15 cellular contexts compared by ENCODE assay signal in genomic region chr20:60804918-60805631, GRCh38.
DNase-seq lines count a peak whose midpoint lies in the region; ATAC-seq and TF ChIP-seq lines count a peak whose summit lies in the region.
"Had no signal": no experiment of that assay in that cellular context is flagged by ENCODE, and none has a peak within 500 bp of the region (broad histone marks: within the 10 kb centered on the region; RNA-seq: fewer than 3 reads in every experiment).

No MANE protein-coding gene starts in this region.

- POLR2A ChIA-PET in activated CD8-positive, alpha-beta T cell treated with anti-CD3 and anti-CD28 coated beads, Interleukin-2, amount 10 ng/mL, durations not matched to agents 7 days and 5 days (lab: Charles Lee): no interaction called here
- POLR2A ChIA-PET in naive thymus-derived CD4-positive, alpha-beta T cell (lab: Charles Lee): interaction anchor here (0.6 kb wide), 1 partner anchor 865 kb away, joined by 4 read pairs; no protein-coding TSS in a partner anchor

- peak overlapping the region; percentile 57 for H3K27ac Mint-ChIP-seq in nephron progenitor cell
- H3K27ac Mint-ChIP-seq in activated CD8-positive, alpha-beta T cell treated with anti-CD3 and anti-CD28 coated beads, Interleukin-2, amount 10 ng/mL, durations not matched to agents 7 days and 5 days: no peak overlapping the region
- H3K27ac Mint-ChIP-seq in activated T-helper 1 cell treated with anti-CD3 and anti-CD28 coated beads, Interleukin-12 subunit alpha, Interleukin-12 subunit beta, Interleukin-2, Interleukin-4 antibody, amounts not matched to agents 30 ng/mL and 10 ng/mL and 1 ng/mL, durations not matched to agents 14 hours and 24 hours and 36 hours: no peak overlapping the region
- no peak overlapping the region for H3K27ac Mint-ChIP-seq in naive thymus-derived CD4-positive, alpha-beta T cell
- H3K27ac Mint-ChIP-seq: activated naive CD4-positive, alpha-beta T cell treated with anti-CD3 and anti-CD28 coated beads, Interleukin-2, amount 50 U/mL, for 24 hours; CD4-positive, CD25-positive, alpha-beta regulatory T cell; effector memory CD8-positive, alpha-beta T cell had no signal

- no peak overlapping the region for H3K9ac ChIP-seq in BLaER1 treated with 17β-estradiol and CSF1 and Interleukin-3, amounts not matched to agents 10 nM and 100 nM
- H3K9ac ChIP-seq in HUES6 (ENCODE audit: low read length): no peak overlapping the region

- no peaks in the 10 kb centered on the region for H3K9me2 ChIP-seq in hepatocyte (replicated peaks; ENCODE audit: insufficient read depth)

- no peak overlapping the region for H3K27ac ChIP-seq in BLaER1 treated with 17β-estradiol and CSF1 and Interleukin-3, amounts not matched to agents 10 nM and 100 nM
- no peak overlapping the region for H3K27ac ChIP-seq in HUES6 (ENCODE audit: low read depth, low read length)
- no peak overlapping the region for H3K27ac ChIP-seq in hepatocyte
- H3K27ac ChIP-seq in naive thymus-derived CD4-positive, alpha-beta T cell (ENCODE audit: low read depth, low read length): no peak overlapping the region
- H3K27ac ChIP-seq: ascending aorta, testis had no signal

- ATAC-seq in activated CD8-positive, alpha-beta T cell treated with anti-CD3 and anti-CD28 coated beads, Interleukin-2, amount 10 ng/mL, durations not matched to agents 7 days and 5 days: no peak
- no peak for ATAC-seq in SK-N-SH treated with all-trans-retinoic acid at 6 μM for 48 hours
- no peak for ATAC-seq in naive thymus-derived CD4-positive, alpha-beta T cell
- ATAC-seq: effector memory CD8-positive, alpha-beta T cell had no signal

- no peak for TF ChIP-seq CTCF in hepatocyte (IDR thresholded peaks at IDR 0.05; ENCODE audit: poor library complexity)
- TF ChIP-seq CTCF in nephron progenitor cell (IDR thresholded peaks at IDR 0.05): no peak

- DNase-seq in hepatocyte (ENCODE audit: low spot score) (no peak), nephron progenitor cell (no peak)
- DNase-seq in activated CD8-positive, alpha-beta T cell treated with anti-CD3 and anti-CD28 coated beads, Interleukin-2, amount 10 ng/mL, durations not matched to agents 7 days and 5 days: no peak
- DNase-seq in activated T-helper 1 cell treated with anti-CD3 and anti-CD28 coated beads, Interleukin-12 subunit alpha, Interleukin-12 subunit beta, Interleukin-2, Interleukin-4 antibody, amounts not matched to agents 30 ng/mL and 10 ng/mL and 1 ng/mL, durations not matched to agents 14 hours and 24 hours and 36 hours (ENCODE audit: low spot score): no peak
- no peak for DNase-seq in naive thymus-derived CD4-positive, alpha-beta T cell
- DNase-seq: CD4-positive, CD25-positive, alpha-beta regulatory T cell; effector memory CD8-positive, alpha-beta T cell; NCI-H526 treated with DMSO at 0.1 percent for 48 hours; SHP77 treated with DMSO at 0.1 percent for 48 hours; testis had no signal

- CTCF ChIA-PET in activated CD8-positive, alpha-beta T cell treated with anti-CD3 and anti-CD28 coated beads, Interleukin-2, amount 10 ng/mL, durations not matched to agents 7 days and 5 days (lab: Charles Lee): no interaction called here
- CTCF ChIA-PET in naive thymus-derived CD4-positive, alpha-beta T cell (lab: Charles Lee): no interaction called here

- H3K9me3 ChIP-seq in BLaER1 treated with 17β-estradiol and CSF1 and Interleukin-3, amounts not matched to agents 10 nM and 100 nM (replicated peaks in 1 of 11): peaks cover 17 to 35% (median 25%) of the 10 kb centered on the region in 11 experiments
- H3K9me3 ChIP-seq in HUES6 (ENCODE audit: control insufficient read depth, insufficient read depth, low read depth, low read length) (peaks cover 15% of the 10 kb centered on the region), hepatocyte (ENCODE audit: low read depth) (no peaks in the 10 kb centered on the region)
- H3K9me3 ChIP-seq in naive thymus-derived CD4-positive, alpha-beta T cell (ENCODE audit: control insufficient read depth in 2 of 3, low read length in 3 of 3): peaks cover 0 to 4% (median 0%) of the 10 kb centered on the region in 3 experiments
- H3K9me3 ChIP-seq: ascending aorta, testis had no signal

- H3K27me3 Mint-ChIP-seq in nephron progenitor cell (ENCODE audit: low read depth, poor library complexity): no peaks in the 10 kb centered on the region
- H3K27me3 Mint-ChIP-seq in activated CD8-positive, alpha-beta T cell treated with anti-CD3 and anti-CD28 coated beads, Interleukin-2, amount 10 ng/mL, durations not matched to agents 7 days and 5 days (ENCODE audit: low read depth): no peaks in the 10 kb centered on the region
- H3K27me3 Mint-ChIP-seq in activated T-helper 1 cell treated with anti-CD3 and anti-CD28 coated beads, Interleukin-12 subunit alpha, Interleukin-12 subunit beta, Interleukin-2, Interleukin-4 antibody, amounts not matched to agents 30 ng/mL and 10 ng/mL and 1 ng/mL, durations not matched to agents 14 hours and 24 hours and 36 hours (ENCODE audit: insufficient read depth): no peaks in the 10 kb centered on the region
- peaks cover 0 to 15% (median 0%) of the 10 kb centered on the region in 5 donors for H3K27me3 Mint-ChIP-seq in naive thymus-derived CD4-positive, alpha-beta T cell

- H3K4me1 Mint-ChIP-seq in nephron progenitor cell: peaks cover 28% of the 10 kb centered on the region
- no peaks in the 10 kb centered on the region for H3K4me1 Mint-ChIP-seq in activated CD8-positive, alpha-beta T cell treated with anti-CD3 and anti-CD28 coated beads, Interleukin-2, amount 10 ng/mL, durations not matched to agents 7 days and 5 days (ENCODE audit: low read depth)
- H3K4me1 Mint-ChIP-seq in activated T-helper 1 cell treated with anti-CD3 and anti-CD28 coated beads, Interleukin-12 subunit alpha, Interleukin-12 subunit beta, Interleukin-2, Interleukin-4 antibody, amounts not matched to agents 30 ng/mL and 10 ng/mL and 1 ng/mL, durations not matched to agents 14 hours and 24 hours and 36 hours (ENCODE audit: low read depth): no peaks in the 10 kb centered on the region
- peaks cover 0 to 3% (median 0%) of the 10 kb centered on the region in 7 donors for H3K4me1 Mint-ChIP-seq in naive thymus-derived CD4-positive, alpha-beta T cell
- H3K4me1 Mint-ChIP-seq: activated naive CD4-positive, alpha-beta T cell treated with anti-CD3 and anti-CD28 coated beads, Interleukin-2, amount 50 U/mL, for 24 hours; CD4-positive, CD25-positive, alpha-beta regulatory T cell had no signal

- peak overlapping the region; percentile 17 for H2AFZ ChIP-seq in hepatocyte

- no peaks in the 10 kb centered on the region for H3K79me2 ChIP-seq in hepatocyte

- 30% methylated on average over 11 of the region's 11 CpGs for whole genome bisulfite sequencing in hepatocyte (ENCODE audit: low lambda C conversion rate, missing lambda C conversion rate)

- H3K27me3 ChIP-seq in BLaER1 treated with 17β-estradiol and CSF1 and Interleukin-3, amounts not matched to agents 10 nM and 100 nM: no peaks in the 10 kb centered on the region
- no peaks in the 10 kb centered on the region for H3K27me3 ChIP-seq in HUES6 (ENCODE audit: control insufficient read depth, insufficient read depth, low read length)
- no peaks in the 10 kb centered on the region for H3K27me3 ChIP-seq in hepatocyte
- H3K27me3 ChIP-seq in naive thymus-derived CD4-positive, alpha-beta T cell (ENCODE audit: control insufficient read depth in 2 of 2, insufficient read depth in 2 of 2, low read length in 2 of 2): no peaks in the 10 kb centered on the region
- H3K27me3 ChIP-seq: ascending aorta, testis had no signal

- no peaks in the 10 kb centered on the region for H3K36me3 Mint-ChIP-seq in nephron progenitor cell (ENCODE audit: low read depth)
- H3K36me3 Mint-ChIP-seq in activated CD8-positive, alpha-beta T cell treated with anti-CD3 and anti-CD28 coated beads, Interleukin-2, amount 10 ng/mL, durations not matched to agents 7 days and 5 days (ENCODE audit: low read depth): no peaks in the 10 kb centered on the region
- no peaks in the 10 kb centered on the region for H3K36me3 Mint-ChIP-seq in activated T-helper 1 cell treated with anti-CD3 and anti-CD28 coated beads, Interleukin-12 subunit alpha, Interleukin-12 subunit beta, Interleukin-2, Interleukin-4 antibody, amounts not matched to agents 30 ng/mL and 10 ng/mL and 1 ng/mL, durations not matched to agents 14 hours and 24 hours and 36 hours (ENCODE audit: low read depth)
- H3K36me3 Mint-ChIP-seq in naive thymus-derived CD4-positive, alpha-beta T cell: peaks cover 0 to 3% (median 0%) of the 10 kb centered on the region in 5 donors
- H3K36me3 Mint-ChIP-seq: activated naive CD4-positive, alpha-beta T cell treated with anti-CD3 and anti-CD28 coated beads, Interleukin-2, amount 50 U/mL, for 24 hours; CD4-positive, CD25-positive, alpha-beta regulatory T cell had no signal

- no peaks in the 10 kb centered on the region for H3K36me3 ChIP-seq in BLaER1 treated with 17β-estradiol and CSF1 and Interleukin-3, amounts not matched to agents 10 nM and 100 nM
- H3K36me3 ChIP-seq in HUES6 (ENCODE audit: control insufficient read depth, insufficient read depth, low read length): no peaks in the 10 kb centered on the region
- H3K36me3 ChIP-seq in hepatocyte (replicated peaks; ENCODE audit: insufficient read depth, low read depth): no peaks in the 10 kb centered on the region
- H3K36me3 ChIP-seq in naive thymus-derived CD4-positive, alpha-beta T cell (ENCODE audit: control insufficient read depth in 2 of 3, insufficient read depth in 3 of 3, low read length in 3 of 3): no peaks in the 10 kb centered on the region
- H3K36me3 ChIP-seq: ascending aorta had no signal

- H3K9me3 Mint-ChIP-seq in nephron progenitor cell: peaks cover 12% of the 10 kb centered on the region
- no peaks in the 10 kb centered on the region for H3K9me3 Mint-ChIP-seq in activated CD8-positive, alpha-beta T cell treated with anti-CD3 and anti-CD28 coated beads, Interleukin-2, amount 10 ng/mL, durations not matched to agents 7 days and 5 days (ENCODE audit: insufficient read depth)
- no peaks in the 10 kb centered on the region for H3K9me3 Mint-ChIP-seq in activated T-helper 1 cell treated with anti-CD3 and anti-CD28 coated beads, Interleukin-12 subunit alpha, Interleukin-12 subunit beta, Interleukin-2, Interleukin-4 antibody, amounts not matched to agents 30 ng/mL and 10 ng/mL and 1 ng/mL, durations not matched to agents 14 hours and 24 hours and 36 hours
- peaks cover 0 to 22% (median 5%) of the 10 kb centered on the region in 11 donors for H3K9me3 Mint-ChIP-seq in naive thymus-derived CD4-positive, alpha-beta T cell

- H3K4me3 ChIP-seq in BLaER1 treated with 17β-estradiol and CSF1 and Interleukin-3, amounts not matched to agents 10 nM and 100 nM: no peak overlapping the region
- peak overlapping the region; percentile 10; the same call in 1 of the 2 replicates for H3K4me3 ChIP-seq in HUES6 (ENCODE audit: low read depth, low read length)
- H3K4me3 ChIP-seq in hepatocyte: no peak overlapping the region
- no peak overlapping the region for H3K4me3 ChIP-seq in naive thymus-derived CD4-positive, alpha-beta T cell (ENCODE audit: low read length)
- H3K4me3 ChIP-seq: ascending aorta, testis had no signal

- H3K4me2 ChIP-seq in BLaER1 treated with 17β-estradiol and CSF1 and Interleukin-3, amounts not matched to agents 10 nM and 100 nM: peak overlapping the region in 6 of 11 experiments; percentile 15 to 36 (median 19); a peak in 9 of 22 replicates
- H3K4me2 ChIP-seq in hepatocyte: peak overlapping the region; percentile 59

- no peaks in the 10 kb centered on the region for H4K20me1 ChIP-seq in BLaER1 treated with 17β-estradiol and CSF1 and Interleukin-3, amounts not matched to agents 10 nM and 100 nM
- H4K20me1 ChIP-seq in hepatocyte (ENCODE audit: insufficient read depth, poor library complexity, severe bottlenecking): no peaks in the 10 kb centered on the region

- intact Hi-C loops in activated T-helper 1 cell treated with anti-CD3 and anti-CD28 coated beads, Interleukin-12 subunit alpha, Interleukin-12 subunit beta, Interleukin-2, Interleukin-4 antibody, amounts not matched to agents 30 ng/mL and 10 ng/mL and 1 ng/mL, durations not matched to agents 14 hours and 24 hours and 36 hours (cut with micrococcal nuclease): no loop called here
- intact Hi-C loops in naive thymus-derived CD4-positive, alpha-beta T cell (cut with micrococcal nuclease): no loop called here

- H3K4me1 ChIP-seq in BLaER1 treated with 17β-estradiol and CSF1 and Interleukin-3, amounts not matched to agents 10 nM and 100 nM: peaks cover 5 to 35% (median 25%) of the 10 kb centered on the region in 10 experiments; a peak in 15 of 20 replicates
- H3K4me1 ChIP-seq in HUES6 (ENCODE audit: control insufficient read depth, insufficient read depth, low read length) (peaks cover 27% of the 10 kb centered on the region), hepatocyte (ENCODE audit: insufficient read depth) (no peaks in the 10 kb centered on the region)
- H3K4me1 ChIP-seq in naive thymus-derived CD4-positive, alpha-beta T cell (ENCODE audit: control insufficient read depth in 2 of 2, insufficient read depth in 2 of 2, low read length in 2 of 2): no peaks in the 10 kb centered on the region
- H3K4me1 ChIP-seq: ascending aorta, testis had no signal

- no peak overlapping the region for H3K4me3 Mint-ChIP-seq in nephron progenitor cell
- no peak overlapping the region for H3K4me3 Mint-ChIP-seq in activated CD8-positive, alpha-beta T cell treated with anti-CD3 and anti-CD28 coated beads, Interleukin-2, amount 10 ng/mL, durations not matched to agents 7 days and 5 days
- no peak overlapping the region for H3K4me3 Mint-ChIP-seq in activated T-helper 1 cell treated with anti-CD3 and anti-CD28 coated beads, Interleukin-12 subunit alpha, Interleukin-12 subunit beta, Interleukin-2, Interleukin-4 antibody, amounts not matched to agents 30 ng/mL and 10 ng/mL and 1 ng/mL, durations not matched to agents 14 hours and 24 hours and 36 hours
- H3K4me3 Mint-ChIP-seq in naive thymus-derived CD4-positive, alpha-beta T cell: no peak overlapping the region
- H3K4me3 Mint-ChIP-seq: activated naive CD4-positive, alpha-beta T cell treated with anti-CD3 and anti-CD28 coated beads, Interleukin-2, amount 50 U/mL, for 24 hours; CD4-positive, CD25-positive, alpha-beta regulatory T cell; effector memory CD8-positive, alpha-beta T cell had no signal
